In the genomic region with DNA sequence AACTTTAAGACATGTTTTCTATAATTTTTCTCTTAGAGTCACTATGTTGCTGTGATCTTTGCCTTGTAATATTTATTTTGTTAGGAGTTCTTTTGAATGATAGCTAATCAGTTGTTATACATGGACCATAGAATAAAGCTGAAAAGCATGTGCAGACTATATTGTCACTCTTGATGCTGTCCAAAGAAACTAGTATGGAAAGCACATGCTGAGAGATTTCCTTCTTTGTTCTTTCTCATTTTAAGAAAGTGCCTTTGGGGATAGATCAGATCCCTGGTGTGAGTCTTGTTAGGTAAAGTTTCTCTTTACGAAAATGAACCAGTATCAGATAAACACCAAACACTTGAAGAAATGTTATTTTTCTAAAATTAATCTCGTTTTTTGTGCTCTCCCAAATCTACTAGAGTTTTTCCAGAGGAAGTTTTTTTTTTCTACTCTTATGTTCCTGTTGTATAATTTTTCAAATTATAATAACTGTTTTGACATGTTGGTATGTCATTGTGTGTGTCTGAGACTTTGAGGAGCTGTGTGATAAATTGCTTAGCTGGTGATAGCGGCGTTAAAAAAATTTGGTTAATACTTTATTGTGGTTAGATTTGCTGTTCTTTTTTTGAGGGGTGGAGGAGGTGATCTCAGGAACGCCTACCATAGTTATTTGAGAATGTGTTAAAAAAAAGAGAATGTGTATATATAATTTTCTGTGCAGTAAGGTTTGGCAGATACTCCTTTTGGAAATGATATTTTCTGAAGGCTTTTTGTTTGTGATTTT, we compare ENCODE assay signal across 8 cellular contexts. TPM values are rescaled to one million over a fixed set of nuclear protein-coding genes. Genes with fewer than 3 reads are reported as not detected.
DNase-seq lines count a peak whose midpoint lies in the region; ATAC-seq and TF ChIP-seq lines count a peak whose summit lies in the region.

No MANE protein-coding gene starts in this region.

- no peaks in the 10 kb centered on the region for H3K27me3 Mint-ChIP-seq in CD4-positive, alpha-beta T cell

- H3K4me1 ChIP-seq in duodenal mucosa (ENCODE audit: control insufficient read depth in 1 of 2, insufficient read depth in 2 of 2, low read length in 2 of 2) (peaks cover 14 to 24% of the 10 kb centered on the region in 2 donors), neuron (ENCODE audit: insufficient read depth, low read length) (peaks cover 38% of the 10 kb centered on the region)

- H3K9me3 ChIP-seq in CD4-positive, alpha-beta T cell (ENCODE audit: control insufficient read depth, low read length), result no peaks in the 10 kb centered on the region
- H3K9me3 ChIP-seq in duodenal mucosa (ENCODE audit: control insufficient read depth in 1 of 2, low read length in 2 of 2), result no peaks in the 10 kb centered on the region
- no peaks in the 10 kb centered on the region for H3K9me3 ChIP-seq in neuron (ENCODE audit: low read length)

- peak overlapping the region; percentile 98 for H3K4me3 Mint-ChIP-seq in CD4-positive, alpha-beta T cell

- no peak for ATAC-seq in CD4-positive, alpha-beta T cell (ENCODE audit: poor library complexity)
- no peak for ATAC-seq in HG03432 (IDR thresholded peaks at IDR 0.05; ENCODE audit: unreplicated experiment)

- H3K9ac ChIP-seq in duodenal mucosa (ENCODE audit: low read depth in 1 of 2, low read length in 2 of 2), result peak overlapping the region in 1 of 2 donors; percentile 82

- no peak for DNase-seq in CD4-positive, alpha-beta T cell
- DNase-seq in NB4 (ENCODE audit: low read depth) (no peak), occipital lobe (lab: John Stamatoyannopoulos, UW) (no peak), HK-2 (ENCODE audit: unreplicated experiment) (no peak), NCI-H1092 (lab: John Stamatoyannopoulos, UW) (no peak)

- POLR2A ChIA-PET in CD4-positive, alpha-beta T cell (lab: Charles Lee), result interaction anchor here (0.5 to 4.0 kb wide), 10 partner anchors 11 to 514 kb away, joined by 3 to 32 read pairs (median 4); partner anchors contain the start of genes FEM1B and MAP2K5

- no peak for TF ChIP-seq POLR2A in NB4 (IDR thresholded peaks at IDR 0.05; ENCODE audit: extremely low read depth, insufficient read length)

- H3K27ac Mint-ChIP-seq in CD4-positive, alpha-beta T cell, result peak overlapping the region; percentile 86

- no peak overlapping the region for H2AFZ ChIP-seq in neuron (ENCODE audit: low read depth, low read length)

- TF ChIP-seq CTCF in CD4-positive, alpha-beta T cell (IDR thresholded peaks at IDR 0.05), result no peak
- TF ChIP-seq CTCF in NB4 (IDR thresholded peaks at IDR 0.05; ENCODE audit: low read depth, low read length), result no peak

- H3K36me3 ChIP-seq in duodenal mucosa (ENCODE audit: control insufficient read depth in 1 of 2, insufficient read depth in 2 of 2, low read length in 2 of 2) (peaks cover 0 to 2% of the 10 kb centered on the region in 2 donors), neuron (ENCODE audit: insufficient read depth, low read length) (peaks cover 3% of the 10 kb centered on the region)

- peak overlapping the region; percentile 92 for H3K4me3 ChIP-seq in NB4 (ENCODE audit: low read depth, low read length)
- peak overlapping the region; percentile 45 to 95 for H3K4me3 ChIP-seq in duodenal mucosa (ENCODE audit: low read depth in 1 of 2, low read length in 2 of 2)
- peak overlapping the region; percentile 91 for H3K4me3 ChIP-seq in neuron (ENCODE audit: low read length)

- peaks cover 54% of the 10 kb centered on the region for H3K4me1 Mint-ChIP-seq in CD4-positive, alpha-beta T cell (ENCODE audit: low read depth)

- no peaks in the 10 kb centered on the region for H3K9me3 Mint-ChIP-seq in CD4-positive, alpha-beta T cell

- H3K27ac ChIP-seq in CD4-positive, alpha-beta T cell (ENCODE audit: low read depth, low read length), result no peak overlapping the region
- H3K27ac ChIP-seq in duodenal mucosa (ENCODE audit: low read depth, low read length), result no peak overlapping the region

- no peaks in the 10 kb centered on the region for H3K27me3 ChIP-seq in CD4-positive, alpha-beta T cell (ENCODE audit: control insufficient read depth, insufficient read depth, low read length)
- H3K27me3 ChIP-seq in duodenal mucosa (ENCODE audit: control insufficient read depth in 1 of 2, insufficient read depth in 2 of 2, low read length in 2 of 2) (no peaks in the 10 kb centered on the region), neuron (ENCODE audit: insufficient read depth, low read length) (no peaks in the 10 kb centered on the region)

- CTCF ChIA-PET in CD4-positive, alpha-beta T cell (lab: Charles Lee), result interaction anchor here (1.3 kb wide), 1 partner anchor 98 kb away, joined by 4 read pairs; no protein-coding TSS in a partner anchor

- intact Hi-C loops in CD4-positive, alpha-beta T cell (cut with DNase I, micrococcal nuclease), result loop anchor here (5.0 to 10.0 kb wide), 3 partner anchors 41 to 801 kb away; partner anchors contain the start of genes AAGAB (in 1 of the 2) and IQCH (in 1 of the 2)

- H3K36me3 Mint-ChIP-seq in CD4-positive, alpha-beta T cell (ENCODE audit: low read depth), result peaks cover 18% of the 10 kb centered on the region

RNA-seq across cellular contexts. Expression of gene PIAS1, which starts 2.2 kb away (rescaled TPM):
- total RNA-seq in CD4-positive, alpha-beta T cell, result 10 to 100 TPM; 73.1 to 74.8 TPM
- 24.0 TPM for total RNA-seq in occipital lobe
